ENCODE assay signal across 22 cellular contexts in the genomic region with DNA sequence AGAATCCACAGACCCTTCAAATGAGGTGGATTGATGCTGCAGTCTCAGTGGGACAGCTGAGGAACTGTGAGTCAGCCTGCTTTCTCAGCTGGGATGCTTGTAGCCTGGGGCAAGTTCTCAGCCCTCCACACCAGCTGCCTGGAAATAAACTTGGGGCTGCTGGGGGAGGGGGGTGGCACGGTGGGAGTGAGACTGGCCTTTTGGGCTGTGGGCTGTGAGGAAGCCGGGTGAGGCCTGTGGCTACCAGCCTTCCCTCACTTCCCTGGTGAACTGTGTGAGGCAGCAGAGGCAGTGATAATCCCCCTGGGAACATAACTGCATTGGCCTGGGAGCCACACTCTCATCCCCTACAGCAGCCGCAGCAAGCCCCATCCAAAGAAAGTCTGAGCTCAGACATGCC.
A peak's percentile ranks its signal among the peaks of the same experiment; 100 is the strongest.
DNase-seq lines count a peak whose midpoint lies in the region; ATAC-seq and TF ChIP-seq lines count a peak whose summit lies in the region.
"Had no signal": no experiment of that assay in that cellular context is flagged by ENCODE, and none has a peak within 500 bp of the region (broad histone marks: within the 10 kb centered on the region; RNA-seq: fewer than 3 reads in every experiment).

No MANE protein-coding gene starts in this region.

- peak; percentile 18 for DNase-seq in HFFc6
- peak; percentile 20 for DNase-seq in WTC11 (ENCODE audit: low spot score)
- DNase-seq in foreskin keratinocyte: peak in 1 of 2 donors; percentile 65
- no peak for DNase-seq in left ventricle myocardium superior
- DNase-seq in 8988T: no peak
- DNase-seq: activated CD4-positive, alpha-beta T cell treated with anti-CD3 and anti-CD28 coated beads, Interleukin-2, amount 10 ng/mL, durations not matched to agents 7 days and 5 days; activated naive CD4-positive, alpha-beta T cell treated with anti-CD3 and anti-CD28 coated beads, Interleukin-2, amount 10 ng/mL, durations not matched to agents 7 days and 5 days; activated T-cell treated with anti-CD3 and anti-CD28 coated beads for 4 hours; CD4-positive, CD25-positive, alpha-beta regulatory T cell; effector CD8-positive, alpha-beta T cell; immature natural killer cell; KBM-7; NCI-H1417; NCI-H2227 treated with DMSO at 0.1 percent for 48 hours; stimulated activated CD4-positive, alpha-beta T cell treated with anti-CD3 and anti-CD28 coated beads, Interleukin-4, amount 100 ng/mL, for 24 hours had no signal

- H3K27ac Mint-ChIP-seq in HFFc6 (no peak overlapping the region), WTC11 (no peak overlapping the region)
- H3K27ac Mint-ChIP-seq: activated CD4-positive, alpha-beta T cell treated with anti-CD3 and anti-CD28 coated beads, Interleukin-2, amount 10 ng/mL, durations not matched to agents 7 days and 5 days; activated naive CD4-positive, alpha-beta T cell treated with anti-CD3 and anti-CD28 coated beads, Interleukin-2, amount 10 ng/mL, durations not matched to agents 7 days and 5 days; CD4-positive, CD25-positive, alpha-beta regulatory T cell; immature natural killer cell had no signal

- H3K9me3 Mint-ChIP-seq in HFFc6 (peaks cover 36% of the 10 kb centered on the region), WTC11 (peaks cover 34% of the 10 kb centered on the region)
- H3K9me3 Mint-ChIP-seq: activated naive CD4-positive, alpha-beta T cell treated with anti-CD3 and anti-CD28 coated beads, Interleukin-2, amount 10 ng/mL, durations not matched to agents 7 days and 5 days had no signal

- POLR2A ChIA-PET in WTC11 (lab: Charles Lee): no interaction called here

- H3K27me3 Mint-ChIP-seq in HFFc6 (ENCODE audit: insufficient read depth): no peaks in the 10 kb centered on the region; the same call in 1 of the 2 replicates
- no peaks in the 10 kb centered on the region; the same call in 1 of the 2 replicates for H3K27me3 Mint-ChIP-seq in WTC11 (ENCODE audit: low read depth)
- H3K27me3 Mint-ChIP-seq: activated naive CD4-positive, alpha-beta T cell treated with anti-CD3 and anti-CD28 coated beads, Interleukin-2, amount 10 ng/mL, durations not matched to agents 7 days and 5 days; CD4-positive, CD25-positive, alpha-beta regulatory T cell had no signal

- no peak overlapping the region for H3K27ac ChIP-seq in foreskin keratinocyte
- H3K27ac ChIP-seq: cardiac muscle cell, neutrophil, SJSA1, thoracic aorta had no signal

- no peaks in the 10 kb centered on the region; the same call in 1 of the 2 replicates for H3K36me3 Mint-ChIP-seq in HFFc6 (ENCODE audit: low read depth)
- peaks cover 7% of the 10 kb centered on the region; the same call in 1 of the 2 replicates for H3K36me3 Mint-ChIP-seq in WTC11
- H3K36me3 Mint-ChIP-seq: activated naive CD4-positive, alpha-beta T cell treated with anti-CD3 and anti-CD28 coated beads, Interleukin-2, amount 10 ng/mL, durations not matched to agents 7 days and 5 days; CD4-positive, CD25-positive, alpha-beta regulatory T cell; immature natural killer cell had no signal

- intact Hi-C loops in left ventricle myocardium superior (cut with micrococcal nuclease): no loop called here

- CTCF ChIA-PET in WTC11 (lab: Charles Lee): no interaction called here

- H3K4me1 Mint-ChIP-seq in HFFc6 (ENCODE audit: low read depth) (no peaks in the 10 kb centered on the region), WTC11 (peaks cover 16% of the 10 kb centered on the region)
- H3K4me1 Mint-ChIP-seq: activated CD4-positive, alpha-beta T cell treated with anti-CD3 and anti-CD28 coated beads, Interleukin-2, amount 10 ng/mL, durations not matched to agents 7 days and 5 days; activated naive CD4-positive, alpha-beta T cell treated with anti-CD3 and anti-CD28 coated beads, Interleukin-2, amount 10 ng/mL, durations not matched to agents 7 days and 5 days; CD4-positive, CD25-positive, alpha-beta regulatory T cell; immature natural killer cell had no signal

- H3K4me3 Mint-ChIP-seq in HFFc6 (no peak overlapping the region), WTC11 (no peak overlapping the region)
- H3K4me3 Mint-ChIP-seq: activated CD4-positive, alpha-beta T cell treated with anti-CD3 and anti-CD28 coated beads, Interleukin-2, amount 10 ng/mL, durations not matched to agents 7 days and 5 days; activated naive CD4-positive, alpha-beta T cell treated with anti-CD3 and anti-CD28 coated beads, Interleukin-2, amount 10 ng/mL, durations not matched to agents 7 days and 5 days; CD4-positive, CD25-positive, alpha-beta regulatory T cell; immature natural killer cell had no signal

- ATAC-seq in WTC11 (peak; percentile 82), foreskin keratinocyte (peak; percentile 93), GM18870 (IDR thresholded peaks at IDR 0.05; ENCODE audit: unreplicated experiment) (no peak), left ventricle myocardium superior (no peak), GM18511 (IDR thresholded peaks at IDR 0.05; ENCODE audit: unreplicated experiment) (no peak)
- ATAC-seq: sciatic nerve had no signal

- H3K27me3 ChIP-seq in foreskin keratinocyte: no peaks in the 10 kb centered on the region
- H3K27me3 ChIP-seq: cardiac muscle cell, neutrophil, SJSA1 had no signal

- TF ChIP-seq CTCF in HFFc6 (IDR thresholded peaks at IDR 0.05): no peak
- TF ChIP-seq CTCF in WTC11 (IDR thresholded peaks at IDR 0.05): no peak
- no peak for TF ChIP-seq CTCF in foreskin keratinocyte (conservative IDR thresholded peaks at IDR 0.05)

- no peaks in the 10 kb centered on the region for H3K4me1 ChIP-seq in foreskin keratinocyte
- H3K4me1 ChIP-seq: SJSA1 had no signal

TF ChIP-seq in WTC11, 78 proteins besides CTCF, POLR2A, EP300 and RAD21:
- TF ChIP-seq, protein P1, sequence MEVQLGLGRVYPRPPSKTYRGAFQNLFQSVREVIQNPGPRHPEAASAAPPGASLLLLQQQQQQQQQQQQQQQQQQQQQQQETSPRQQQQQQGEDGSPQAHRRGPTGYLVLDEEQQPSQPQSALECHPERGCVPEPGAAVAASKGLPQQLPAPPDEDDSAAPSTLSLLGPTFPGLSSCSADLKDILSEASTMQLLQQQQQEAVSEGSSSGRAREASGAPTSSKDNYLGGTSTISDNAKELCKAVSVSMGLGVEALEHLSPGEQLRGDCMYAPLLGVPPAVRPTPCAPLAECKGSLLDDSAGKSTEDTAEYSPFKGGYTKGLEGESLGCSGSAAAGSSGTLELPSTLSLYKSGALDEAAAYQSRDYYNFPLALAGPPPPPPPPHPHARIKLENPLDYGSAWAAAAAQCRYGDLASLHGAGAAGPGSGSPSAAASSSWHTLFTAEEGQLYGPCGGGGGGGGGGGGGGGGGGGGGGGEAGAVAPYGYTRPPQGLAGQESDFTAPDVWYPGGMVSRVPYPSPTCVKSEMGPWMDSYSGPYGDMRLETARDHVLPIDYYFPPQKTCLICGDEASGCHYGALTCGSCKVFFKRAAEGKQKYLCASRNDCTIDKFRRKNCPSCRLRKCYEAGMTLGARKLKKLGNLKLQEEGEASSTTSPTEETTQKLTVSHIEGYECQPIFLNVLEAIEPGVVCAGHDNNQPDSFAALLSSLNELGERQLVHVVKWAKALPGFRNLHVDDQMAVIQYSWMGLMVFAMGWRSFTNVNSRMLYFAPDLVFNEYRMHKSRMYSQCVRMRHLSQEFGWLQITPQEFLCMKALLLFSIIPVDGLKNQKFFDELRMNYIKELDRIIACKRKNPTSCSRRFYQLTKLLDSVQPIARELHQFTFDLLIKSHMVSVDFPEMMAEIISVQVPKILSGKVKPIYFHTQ (CRISPR knock-in tag; IDR thresholded peaks at IDR 0.05): no peak
- TF ChIP-seq SMAD4 (CRISPR knock-in tag; IDR thresholded peaks at IDR 0.05): no peak
- TF ChIP-seq, protein P2, sequence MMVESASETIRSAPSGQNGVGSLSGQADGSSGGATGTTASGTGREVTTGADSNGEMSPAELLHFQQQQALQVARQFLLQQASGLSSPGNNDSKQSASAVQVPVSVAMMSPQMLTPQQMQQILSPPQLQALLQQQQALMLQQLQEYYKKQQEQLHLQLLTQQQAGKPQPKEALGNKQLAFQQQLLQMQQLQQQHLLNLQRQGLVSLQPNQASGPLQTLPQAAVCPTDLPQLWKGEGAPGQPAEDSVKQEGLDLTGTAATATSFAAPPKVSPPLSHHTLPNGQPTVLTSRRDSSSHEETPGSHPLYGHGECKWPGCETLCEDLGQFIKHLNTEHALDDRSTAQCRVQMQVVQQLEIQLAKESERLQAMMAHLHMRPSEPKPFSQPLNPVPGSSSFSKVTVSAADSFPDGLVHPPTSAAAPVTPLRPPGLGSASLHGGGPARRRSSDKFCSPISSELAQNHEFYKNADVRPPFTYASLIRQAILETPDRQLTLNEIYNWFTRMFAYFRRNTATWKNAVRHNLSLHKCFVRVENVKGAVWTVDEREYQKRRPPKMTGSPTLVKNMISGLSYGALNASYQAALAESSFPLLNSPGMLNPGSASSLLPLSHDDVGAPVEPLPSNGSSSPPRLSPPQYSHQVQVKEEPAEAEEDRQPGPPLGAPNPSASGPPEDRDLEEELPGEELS (CRISPR knock-in tag; IDR thresholded peaks at IDR 0.05): no peak

Comparison
In these comparisons a context has a peak if more than half of its experiments do, and no peak if none do; other contexts are left out.
1. DNase-seq: peak in HFFc6 (single experiment) and WTC11 (single experiment); none in left ventricle myocardium superior (single experiment) and 8988T (single experiment).
2. ATAC-seq: peak in WTC11 (single experiment) and foreskin keratinocyte (single experiment); none in GM18870 (single experiment), left ventricle myocardium superior (single experiment) and GM18511 (single experiment).